In genomic region chrX:1528884-1529203, GRCh38 we compare ENCODE assay signal across 27 cellular contexts. TPM values are rescaled to one million over a fixed set of nuclear protein-coding genes. Genes with fewer than 3 reads are reported as not detected.
DNase-seq lines count a peak whose midpoint lies in the region; ATAC-seq, FAIRE-seq and TF ChIP-seq lines count a peak whose summit lies in the region.
"Had no signal": no experiment of that assay in that cellular context is flagged by ENCODE, and none has a peak within 500 bp of the region (broad histone marks: within the 10 kb centered on the region; RNA-seq: fewer than 3 reads in every experiment).

No MANE protein-coding gene starts in this region.

- H3K27ac Mint-ChIP-seq in activated B cell treated with CpG ODN at 0.5 μM for 24 hours = no peak overlapping the region
- H3K27ac Mint-ChIP-seq: CD8-positive, alpha-beta T cell; HFFc6; IgD-negative memory B cell had no signal

- no peaks in the 10 kb centered on the region for H3K27me3 Mint-ChIP-seq in activated B cell treated with CpG ODN at 0.5 μM for 24 hours
- H3K27me3 Mint-ChIP-seq: IgD-negative memory B cell had no signal

- FAIRE-seq in GM12891 (lab: Jason Lieb, UNC) = peak; percentile 20
- no peak for FAIRE-seq in HTR-8/SVneo (lab: Jason Lieb, UNC)

- POLR2A ChIA-PET in activated B cell treated with CpG ODN at 0.5 μM for 24 hours (lab: Charles Lee) = no interaction called here

- intact Hi-C loops in activated B cell treated with CpG ODN at 0.5 μM for 24 hours (cut with micrococcal nuclease) = no loop called here

- peak; percentile 50 for DNase-seq in activated CD8-positive, alpha-beta memory T cell treated with anti-CD3 and anti-CD28 coated beads, Interleukin-2, amount 50 U/mL, for 48 hours
- DNase-seq in activated CD8-positive, alpha-beta memory T cell treated with anti-CD3 and anti-CD28 coated beads, Interleukin-2, amount 50 U/mL, for 4 hours = no peak
- DNase-seq in GM12891 (ENCODE audit: insufficient read length, low spot score) (no peak), activated B cell treated with CpG ODN at 0.5 μM for 24 hours (peak; percentile 4), HTR-8/SVneo (ENCODE audit: insufficient read length, low spot score) (no peak), activated gamma-delta T cell (lab: John Stamatoyannopoulos, UW) (no peak)
- DNase-seq in stimulated activated CD8-positive, alpha-beta memory T cell treated with anti-CD3 and anti-CD28 coated beads, Interleukin-4, amount 100 ng/mL, for 48 hours = peak; percentile 26
- DNase-seq: C1 segment of cervical spinal cord, Caco-2, DMS 273 treated with DMSO at 0.1 percent for 48 hours, DMS79, GOT3, HFFc6, NCI-H1048, NCI-H1417, NCI-H1694 treated with DMSO at 0.1 percent for 48 hours, NCI-H2081 treated with DMSO at 0.1 percent for 48 hours, NCI-H2171, NCI-H226, NCI-H510A, NCI-H69, Right ventricle myocardium superior, RPMI8226 had no signal

- TF ChIP-seq CTCF in activated B cell treated with CpG ODN at 0.5 μM for 24 hours (IDR thresholded peaks at IDR 0.05) = no peak

- no peaks in the 10 kb centered on the region for H3K9me3 Mint-ChIP-seq in activated B cell treated with CpG ODN at 0.5 μM for 24 hours
- H3K9me3 Mint-ChIP-seq: CD8-positive, alpha-beta T cell; HFFc6; IgD-negative memory B cell had no signal

- H3K36me3 Mint-ChIP-seq in activated B cell treated with CpG ODN at 0.5 μM for 24 hours (ENCODE audit: low read depth) = peaks cover 8% of the 10 kb centered on the region
- H3K36me3 Mint-ChIP-seq: IgD-negative memory B cell had no signal

- TF ChIP-seq POLR2A in GM12891 (IDR thresholded peaks at IDR 0.05; ENCODE audit: low read depth, low read length) = no peak

- peaks cover 8% of the 10 kb centered on the region for H3K4me1 Mint-ChIP-seq in activated B cell treated with CpG ODN at 0.5 μM for 24 hours

- no peak overlapping the region for H3K4me3 Mint-ChIP-seq in activated B cell treated with CpG ODN at 0.5 μM for 24 hours
- H3K4me3 Mint-ChIP-seq: CD8-positive, alpha-beta T cell; HFFc6; IgD-negative memory B cell had no signal

- CTCF ChIA-PET in activated B cell treated with CpG ODN at 0.5 μM for 24 hours (lab: Charles Lee) = no interaction called here

- ATAC-seq in activated B cell treated with CpG ODN at 0.5 μM for 24 hours (ENCODE audit: low read depth) = no peak
- ATAC-seq: CD8-positive, alpha-beta T cell had no signal

TF ChIP-seq in GM12891, 5 proteins besides CTCF, POLR2A, EP300 and RAD21:
- TF ChIP-seq TAF1 (IDR thresholded peaks at IDR 0.05; ENCODE audit: low read depth, low read length) (no peak), POLR2AphosphoS5 (IDR thresholded peaks at IDR 0.05; ENCODE audit: low read depth, low read length) (no peak), SPI1 (IDR thresholded peaks at IDR 0.05; ENCODE audit: low read depth, low read length) (peak; percentile 57; the same call in 1 of the 2 replicates)
TF ChIP-seq in GM12891: peak in this region for 1.

RNA-seq across cellular contexts. Expression of gene P2RY8, which starts 8.1 kb away (rescaled TPM):
- 42.6 TPM for polyA plus RNA-seq in GM12891 (2012; ENCODE audit: low read depth, missing spikeins)
- 315 and 332 TPM in 2 replicates for total RNA-seq in activated B cell treated with CpG ODN at 0.5 μM for 24 hours
- total RNA-seq: A673, Caco-2, HFFc6, SJSA1 had no signal

Comparison
In these comparisons a context has a peak if more than half of its experiments do, and no peak if none do; other contexts are left out.
1. DNase-seq: peak in activated CD8-positive, alpha-beta memory T cell treated with anti-CD3 and anti-CD28 coated beads, Interleukin-2, amount 50 U/mL, for 48 hours (single experiment), activated B cell treated with CpG ODN at 0.5 μM for 24 hours (single experiment) and stimulated activated CD8-positive, alpha-beta memory T cell treated with anti-CD3 and anti-CD28 coated beads, Interleukin-4, amount 100 ng/mL, for 48 hours (single experiment); none in activated CD8-positive, alpha-beta memory T cell treated with anti-CD3 and anti-CD28 coated beads, Interleukin-2, amount 50 U/mL, for 4 hours (single experiment), GM12891 (single experiment), HTR-8/SVneo (single experiment) and activated gamma-delta T cell (single experiment).